Comparison of ENCODE assay signal across 1 cellular context in genomic region chr2:241771286-241772062, GRCh38.
TF ChIP-seq lines count a peak whose summit lies in the region.

No MANE protein-coding gene starts in this region.

TF ChIP-seq in HepG2, 621 proteins besides CTCF, POLR2A, EP300 and RAD21 (continued from another document and continues in another):
- TF ChIP-seq PAX8 (CRISPR knock-in tag; IDR thresholded peaks at IDR 0.05; ENCODE audit: borderline replicate concordance) (peak; percentile 80; the same call in 1 of the 2 replicates), ZBTB7A (CRISPR knock-in tag; IDR thresholded peaks at IDR 0.05) (peak; percentile 94), RNF2 (conservative IDR thresholded peaks at IDR 0.05; ENCODE audit: low read depth) (peak; percentile 87), SRF (IDR thresholded peaks at IDR 0.05; ENCODE audit: low read depth, low read length) (no peak), TCF12 (IDR thresholded peaks at IDR 0.05) (no peak), TCF12 (CRISPR knock-in tag; IDR thresholded peaks at IDR 0.05) (0 out of 2 replicates have a peak, but pooled peaks have one; percentile 67), GABPA (IDR thresholded peaks at IDR 0.05; ENCODE audit: low read depth, low read length) (no peak), GABPA (CRISPR knock-in tag; IDR thresholded peaks at IDR 0.05; ENCODE audit: low read depth) (peak; percentile 36; the same call in 1 of the 2 replicates), CEBPG (CRISPR knock-in tag; IDR thresholded peaks at IDR 0.05) (peak; percentile 97), ZNF790 (CRISPR knock-in tag; IDR thresholded peaks at IDR 0.05; ENCODE audit: borderline replicate concordance) (peak; percentile 77; the same call in 1 of the 2 replicates), SAFB2 (CRISPR knock-in tag; IDR thresholded peaks at IDR 0.05; ENCODE audit: borderline replicate concordance, low read depth) (peak; percentile 78), THYN1 (CRISPR knock-in tag; IDR thresholded peaks at IDR 0.05; ENCODE audit: borderline replicate concordance, low read depth) (peak; percentile 89; the same call in 1 of the 2 replicates), PRMT3 (CRISPR knock-in tag; IDR thresholded peaks at IDR 0.05; ENCODE audit: borderline replicate concordance, low read depth) (peak; percentile 97), RFX1 (IDR thresholded peaks at IDR 0.05) (no peak), HNRNPLL (IDR thresholded peaks at IDR 0.05; ENCODE audit: low read depth, low read length, poor library complexity, severe bottlenecking) (peak; percentile 72), ZNF773 (CRISPR knock-in tag; IDR thresholded peaks at IDR 0.05; ENCODE audit: borderline replicate concordance) (0 out of 2 replicates have a peak, but pooled peaks have one; percentile 56), HOXD1 (CRISPR knock-in tag; IDR thresholded peaks at IDR 0.05) (peak; percentile 35), ZNF607 (CRISPR knock-in tag; IDR thresholded peaks at IDR 0.05; ENCODE audit: borderline replicate concordance) (peak; percentile 90; the same call in 1 of the 2 replicates), CHCHD3 (CRISPR knock-in tag; IDR thresholded peaks at IDR 0.05) (no peak; the same call in 1 of the 2 replicates), ZNF768 (CRISPR knock-in tag; IDR thresholded peaks at IDR 0.05) (peak; percentile 75; the same call in 1 of the 2 replicates), SMAD9 (CRISPR knock-in tag; IDR thresholded peaks at IDR 0.05) (no peak), ZBTB38 (CRISPR knock-in tag; IDR thresholded peaks at IDR 0.05) (peak; percentile 36; the same call in 1 of the 2 replicates), E2F5 (CRISPR knock-in tag; conservative IDR thresholded peaks at IDR 0.05) (peak; percentile 74; the same call in 1 of the 2 replicates), ZFX (CRISPR knock-in tag; IDR thresholded peaks at IDR 0.05; ENCODE audit: low read depth) (peak; percentile 79), SMC3 (IDR thresholded peaks at IDR 0.05; ENCODE audit: low read length) (no peak), PAWR (CRISPR knock-in tag; IDR thresholded peaks at IDR 0.05; ENCODE audit: borderline replicate concordance) (0 out of 2 replicates have a peak, but pooled peaks have one; percentile 59), ESRRA (CRISPR knock-in tag; IDR thresholded peaks at IDR 0.05; ENCODE audit: low read depth) (peak; percentile 65; the same call in 1 of the 2 replicates), ZNF451 (CRISPR knock-in tag; IDR thresholded peaks at IDR 0.05) (peak; percentile 97), SALL1 (CRISPR knock-in tag; IDR thresholded peaks at IDR 0.05) (peak; percentile 87), SOX5 (CRISPR knock-in tag; IDR thresholded peaks at IDR 0.05; ENCODE audit: borderline replicate concordance) (no peak), KLF15 (CRISPR knock-in tag; IDR thresholded peaks at IDR 0.05; ENCODE audit: borderline replicate concordance) (peak; percentile 2; the same call in 1 of the 2 replicates), ARNT2 (CRISPR knock-in tag; IDR thresholded peaks at IDR 0.05; ENCODE audit: low read depth) (peak; percentile 96), JDP2 (CRISPR knock-in tag; IDR thresholded peaks at IDR 0.05; ENCODE audit: borderline replicate concordance) (peak; percentile 74; the same call in 1 of the 2 replicates), ZNF879 (CRISPR knock-in tag; IDR thresholded peaks at IDR 0.05) (peak; percentile 97), ZNF280D (CRISPR knock-in tag; IDR thresholded peaks at IDR 0.05) (0 out of 2 replicates have a peak, but pooled peaks have one; percentile 57), ZNF878 (CRISPR knock-in tag; IDR thresholded peaks at IDR 0.05) (peak; percentile 65), HMG20A (CRISPR knock-in tag; IDR thresholded peaks at IDR 0.05; ENCODE audit: borderline replicate concordance) (no peak)
- TF ChIP-seq, protein P1, sequence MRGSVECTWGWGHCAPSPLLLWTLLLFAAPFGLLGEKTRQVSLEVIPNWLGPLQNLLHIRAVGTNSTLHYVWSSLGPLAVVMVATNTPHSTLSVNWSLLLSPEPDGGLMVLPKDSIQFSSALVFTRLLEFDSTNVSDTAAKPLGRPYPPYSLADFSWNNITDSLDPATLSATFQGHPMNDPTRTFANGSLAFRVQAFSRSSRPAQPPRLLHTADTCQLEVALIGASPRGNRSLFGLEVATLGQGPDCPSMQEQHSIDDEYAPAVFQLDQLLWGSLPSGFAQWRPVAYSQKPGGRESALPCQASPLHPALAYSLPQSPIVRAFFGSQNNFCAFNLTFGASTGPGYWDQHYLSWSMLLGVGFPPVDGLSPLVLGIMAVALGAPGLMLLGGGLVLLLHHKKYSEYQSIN (CRISPR knock-in tag; IDR thresholded peaks at IDR 0.05; ENCODE audit: borderline replicate concordance): peak; percentile 84; the same call in 1 of the 2 replicates
- TF ChIP-seq, protein P2, sequence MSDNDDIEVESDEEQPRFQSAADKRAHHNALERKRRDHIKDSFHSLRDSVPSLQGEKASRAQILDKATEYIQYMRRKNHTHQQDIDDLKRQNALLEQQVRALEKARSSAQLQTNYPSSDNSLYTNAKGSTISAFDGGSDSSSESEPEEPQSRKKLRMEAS (IDR thresholded peaks at IDR 0.05): peak; percentile 99
- TF ChIP-seq, protein P3, sequence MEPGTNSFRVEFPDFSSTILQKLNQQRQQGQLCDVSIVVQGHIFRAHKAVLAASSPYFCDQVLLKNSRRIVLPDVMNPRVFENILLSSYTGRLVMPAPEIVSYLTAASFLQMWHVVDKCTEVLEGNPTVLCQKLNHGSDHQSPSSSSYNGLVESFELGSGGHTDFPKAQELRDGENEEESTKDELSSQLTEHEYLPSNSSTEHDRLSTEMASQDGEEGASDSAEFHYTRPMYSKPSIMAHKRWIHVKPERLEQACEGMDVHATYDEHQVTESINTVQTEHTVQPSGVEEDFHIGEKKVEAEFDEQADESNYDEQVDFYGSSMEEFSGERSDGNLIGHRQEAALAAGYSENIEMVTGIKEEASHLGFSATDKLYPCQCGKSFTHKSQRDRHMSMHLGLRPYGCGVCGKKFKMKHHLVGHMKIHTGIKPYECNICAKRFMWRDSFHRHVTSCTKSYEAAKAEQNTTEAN (CRISPR knock-in tag; conservative IDR thresholded peaks at IDR 0.05): peak; percentile 6; the same call in 1 of the 2 replicates
- TF ChIP-seq, protein P4, sequence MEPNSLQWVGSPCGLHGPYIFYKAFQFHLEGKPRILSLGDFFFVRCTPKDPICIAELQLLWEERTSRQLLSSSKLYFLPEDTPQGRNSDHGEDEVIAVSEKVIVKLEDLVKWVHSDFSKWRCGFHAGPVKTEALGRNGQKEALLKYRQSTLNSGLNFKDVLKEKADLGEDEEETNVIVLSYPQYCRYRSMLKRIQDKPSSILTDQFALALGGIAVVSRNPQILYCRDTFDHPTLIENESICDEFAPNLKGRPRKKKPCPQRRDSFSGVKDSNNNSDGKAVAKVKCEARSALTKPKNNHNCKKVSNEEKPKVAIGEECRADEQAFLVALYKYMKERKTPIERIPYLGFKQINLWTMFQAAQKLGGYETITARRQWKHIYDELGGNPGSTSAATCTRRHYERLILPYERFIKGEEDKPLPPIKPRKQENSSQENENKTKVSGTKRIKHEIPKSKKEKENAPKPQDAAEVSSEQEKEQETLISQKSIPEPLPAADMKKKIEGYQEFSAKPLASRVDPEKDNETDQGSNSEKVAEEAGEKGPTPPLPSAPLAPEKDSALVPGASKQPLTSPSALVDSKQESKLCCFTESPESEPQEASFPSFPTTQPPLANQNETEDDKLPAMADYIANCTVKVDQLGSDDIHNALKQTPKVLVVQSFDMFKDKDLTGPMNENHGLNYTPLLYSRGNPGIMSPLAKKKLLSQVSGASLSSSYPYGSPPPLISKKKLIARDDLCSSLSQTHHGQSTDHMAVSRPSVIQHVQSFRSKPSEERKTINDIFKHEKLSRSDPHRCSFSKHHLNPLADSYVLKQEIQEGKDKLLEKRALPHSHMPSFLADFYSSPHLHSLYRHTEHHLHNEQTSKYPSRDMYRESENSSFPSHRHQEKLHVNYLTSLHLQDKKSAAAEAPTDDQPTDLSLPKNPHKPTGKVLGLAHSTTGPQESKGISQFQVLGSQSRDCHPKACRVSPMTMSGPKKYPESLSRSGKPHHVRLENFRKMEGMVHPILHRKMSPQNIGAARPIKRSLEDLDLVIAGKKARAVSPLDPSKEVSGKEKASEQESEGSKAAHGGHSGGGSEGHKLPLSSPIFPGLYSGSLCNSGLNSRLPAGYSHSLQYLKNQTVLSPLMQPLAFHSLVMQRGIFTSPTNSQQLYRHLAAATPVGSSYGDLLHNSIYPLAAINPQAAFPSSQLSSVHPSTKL (CRISPR knock-in tag; IDR thresholded peaks at IDR 0.05): peak; percentile 67
- TF ChIP-seq, protein P5, sequence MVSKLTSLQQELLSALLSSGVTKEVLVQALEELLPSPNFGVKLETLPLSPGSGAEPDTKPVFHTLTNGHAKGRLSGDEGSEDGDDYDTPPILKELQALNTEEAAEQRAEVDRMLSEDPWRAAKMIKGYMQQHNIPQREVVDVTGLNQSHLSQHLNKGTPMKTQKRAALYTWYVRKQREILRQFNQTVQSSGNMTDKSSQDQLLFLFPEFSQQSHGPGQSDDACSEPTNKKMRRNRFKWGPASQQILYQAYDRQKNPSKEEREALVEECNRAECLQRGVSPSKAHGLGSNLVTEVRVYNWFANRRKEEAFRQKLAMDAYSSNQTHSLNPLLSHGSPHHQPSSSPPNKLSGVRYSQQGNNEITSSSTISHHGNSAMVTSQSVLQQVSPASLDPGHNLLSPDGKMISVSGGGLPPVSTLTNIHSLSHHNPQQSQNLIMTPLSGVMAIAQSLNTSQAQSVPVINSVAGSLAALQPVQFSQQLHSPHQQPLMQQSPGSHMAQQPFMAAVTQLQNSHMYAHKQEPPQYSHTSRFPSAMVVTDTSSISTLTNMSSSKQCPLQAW (CRISPR knock-in tag; IDR thresholded peaks at IDR 0.05): peak; percentile 73; the same call in 1 of the 2 replicates
- TF ChIP-seq, protein P6, sequence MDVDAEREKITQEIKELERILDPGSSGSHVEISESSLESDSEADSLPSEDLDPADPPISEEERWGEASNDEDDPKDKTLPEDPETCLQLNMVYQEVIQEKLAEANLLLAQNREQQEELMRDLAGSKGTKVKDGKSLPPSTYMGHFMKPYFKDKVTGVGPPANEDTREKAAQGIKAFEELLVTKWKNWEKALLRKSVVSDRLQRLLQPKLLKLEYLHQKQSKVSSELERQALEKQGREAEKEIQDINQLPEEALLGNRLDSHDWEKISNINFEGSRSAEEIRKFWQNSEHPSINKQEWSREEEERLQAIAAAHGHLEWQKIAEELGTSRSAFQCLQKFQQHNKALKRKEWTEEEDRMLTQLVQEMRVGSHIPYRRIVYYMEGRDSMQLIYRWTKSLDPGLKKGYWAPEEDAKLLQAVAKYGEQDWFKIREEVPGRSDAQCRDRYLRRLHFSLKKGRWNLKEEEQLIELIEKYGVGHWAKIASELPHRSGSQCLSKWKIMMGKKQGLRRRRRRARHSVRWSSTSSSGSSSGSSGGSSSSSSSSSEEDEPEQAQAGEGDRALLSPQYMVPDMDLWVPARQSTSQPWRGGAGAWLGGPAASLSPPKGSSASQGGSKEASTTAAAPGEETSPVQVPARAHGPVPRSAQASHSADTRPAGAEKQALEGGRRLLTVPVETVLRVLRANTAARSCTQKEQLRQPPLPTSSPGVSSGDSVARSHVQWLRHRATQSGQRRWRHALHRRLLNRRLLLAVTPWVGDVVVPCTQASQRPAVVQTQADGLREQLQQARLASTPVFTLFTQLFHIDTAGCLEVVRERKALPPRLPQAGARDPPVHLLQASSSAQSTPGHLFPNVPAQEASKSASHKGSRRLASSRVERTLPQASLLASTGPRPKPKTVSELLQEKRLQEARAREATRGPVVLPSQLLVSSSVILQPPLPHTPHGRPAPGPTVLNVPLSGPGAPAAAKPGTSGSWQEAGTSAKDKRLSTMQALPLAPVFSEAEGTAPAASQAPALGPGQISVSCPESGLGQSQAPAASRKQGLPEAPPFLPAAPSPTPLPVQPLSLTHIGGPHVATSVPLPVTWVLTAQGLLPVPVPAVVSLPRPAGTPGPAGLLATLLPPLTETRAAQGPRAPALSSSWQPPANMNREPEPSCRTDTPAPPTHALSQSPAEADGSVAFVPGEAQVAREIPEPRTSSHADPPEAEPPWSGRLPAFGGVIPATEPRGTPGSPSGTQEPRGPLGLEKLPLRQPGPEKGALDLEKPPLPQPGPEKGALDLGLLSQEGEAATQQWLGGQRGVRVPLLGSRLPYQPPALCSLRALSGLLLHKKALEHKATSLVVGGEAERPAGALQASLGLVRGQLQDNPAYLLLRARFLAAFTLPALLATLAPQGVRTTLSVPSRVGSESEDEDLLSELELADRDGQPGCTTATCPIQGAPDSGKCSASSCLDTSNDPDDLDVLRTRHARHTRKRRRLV (CRISPR knock-in tag; IDR thresholded peaks at IDR 0.05): 0 out of 2 replicates have a peak, but pooled peaks have one; percentile 17
